ENCODE assay signal across 1 cellular context in genomic region chr16:80720759-80721470, GRCh38.
A peak's percentile ranks its signal among the peaks of the same experiment; 100 is the strongest.
TF ChIP-seq lines count a peak whose summit lies in the region.

No MANE protein-coding gene starts in this region.

TF ChIP-seq in GM12878, 131 proteins besides CTCF, POLR2A, EP300 and RAD21 (continued from another document):
- TF ChIP-seq ZBTB4 (CRISPR knock-in tag; IDR thresholded peaks at IDR 0.05) (no peak), TCF12 (IDR thresholded peaks at IDR 0.05; ENCODE audit: low read depth, low read length) (no peak), MEF2B (IDR thresholded peaks at IDR 0.05; ENCODE audit: partially characterized antibody, poor library complexity, severe bottlenecking) (peak; percentile 17), CBFB (IDR thresholded peaks at IDR 0.05; ENCODE audit: low read depth) (peak; percentile 50; the same call in 1 of the 2 replicates), FOXM1 (IDR thresholded peaks at IDR 0.05; ENCODE audit: low read depth, low read length) (peak; percentile 71; the same call in 1 of the 2 replicates), ETV6 (conservative IDR thresholded peaks at IDR 0.05 in 1 of 2, IDR thresholded peaks at IDR 0.05 in 1 of 2; ENCODE audit: borderline replicate concordance in 1 of 2, low read depth in 1 of 2) (peak in 1 of 2 experiments; percentile 82; a peak in 2 of 4 replicates), CREM (IDR thresholded peaks at IDR 0.05; ENCODE audit: low read depth) (peak; percentile 61; the same call in 1 of the 2 replicates), TBL1XR1 (IDR thresholded peaks at IDR 0.05; ENCODE audit: low read depth, low read length) (0 out of 2 replicates have a peak, but pooled peaks have one; percentile 38), SUZ12 (IDR thresholded peaks at IDR 0.05; ENCODE audit: unreplicated experiment) (no peak), JUNB (IDR thresholded peaks at IDR 0.05) (peak; percentile 75), CEBPB (IDR thresholded peaks at IDR 0.05; ENCODE audit: borderline replicate concordance in 1 of 2, low read depth in 2 of 2, low read length in 2 of 2) (0 out of 4 replicates have a peak, but pooled peaks of 1 of the 2 experiments have one; percentile 52), RUNX3 (IDR thresholded peaks at IDR 0.05; ENCODE audit: low read length) (peak; percentile 89), ATF2 (IDR thresholded peaks at IDR 0.05; ENCODE audit: low read length) (peak; percentile 84; the same call in 1 of the 2 replicates), NFIC (IDR thresholded peaks at IDR 0.05; ENCODE audit: low read depth, low read length) (peak; percentile 96), MEF2A (IDR thresholded peaks at IDR 0.05; ENCODE audit: insufficient read depth, low read depth, low read length) (peak; percentile 95), ZBED1 (IDR thresholded peaks at IDR 0.05; ENCODE audit: borderline replicate concordance) (peak; percentile 78; the same call in 1 of the 2 replicates), EED (IDR thresholded peaks at IDR 0.05; ENCODE audit: low read depth) (peak; percentile 26; the same call in 1 of the 2 replicates)
TF ChIP-seq in GM12878: peak in this region for 16.
